14 cellular contexts compared by ENCODE assay signal in genomic region chr10:7457478-7458316, GRCh38. TPM values are rescaled to one million over a fixed set of nuclear protein-coding genes. Genes with fewer than 3 reads are reported as not detected.
DNase-seq lines count a peak whose midpoint lies in the region; ATAC-seq and TF ChIP-seq lines count a peak whose summit lies in the region.
"Had no signal": no experiment of that assay in that cellular context is flagged by ENCODE, and none has a peak within 500 bp of the region (broad histone marks: within the 10 kb centered on the region; RNA-seq: fewer than 3 reads in every experiment).

No MANE protein-coding gene starts in this region.

- H3K36me3 ChIP-seq in SU-DHL-6 (ENCODE audit: low read length) (no peaks in the 10 kb centered on the region), tibial nerve (no peaks in the 10 kb centered on the region)

- no peak for TF ChIP-seq POLR2A in tibial nerve (IDR thresholded peaks at IDR 0.05)

- ATAC-seq in GM21367 (IDR thresholded peaks at IDR 0.05; ENCODE audit: unreplicated experiment): peak; percentile 78
- peak; percentile 85 for ATAC-seq in HG03095 (IDR thresholded peaks at IDR 0.05; ENCODE audit: unreplicated experiment)
- ATAC-seq: K562, PC-3 had no signal

- H3K27me3 Mint-ChIP-seq in T-helper 2 cell treated with Interferon-gamma antibody and Interleukin-4, amounts not matched to agents 5 μg/mL and 100 μg/mL, for 36 hours (ENCODE audit: low read depth): peaks cover 14% of the 10 kb centered on the region

- H4K20me1 ChIP-seq in SU-DHL-6 (ENCODE audit: low read depth, low read length): no peaks in the 10 kb centered on the region

- H3K27me3 ChIP-seq in SU-DHL-6 (ENCODE audit: low read length) (no peaks in the 10 kb centered on the region), tibial nerve (no peaks in the 10 kb centered on the region)

- peak overlapping the region; percentile 11 for H3K4me2 ChIP-seq in SU-DHL-6 (ENCODE audit: low read depth, low read length, poor library complexity, severe bottlenecking)

- H2AFZ ChIP-seq in SU-DHL-6 (ENCODE audit: low read depth, low read length, severe bottlenecking): no peak overlapping the region

- no peaks in the 10 kb centered on the region for H3K4me1 Mint-ChIP-seq in T-helper 2 cell treated with Interferon-gamma antibody and Interleukin-4, amounts not matched to agents 5 μg/mL and 100 μg/mL, for 36 hours (ENCODE audit: low read depth)
- H3K4me1 Mint-ChIP-seq: CD4-positive, CD25-positive, alpha-beta regulatory T cell had no signal

- TF ChIP-seq CTCF in GM12865 (IDR thresholded peaks at IDR 0.05; ENCODE audit: insufficient read depth, low read depth, low read length, missing control alignments): no peak
- no peak for TF ChIP-seq CTCF in SU-DHL-6 (IDR thresholded peaks at IDR 0.05; ENCODE audit: insufficient read depth, low read length, poor library complexity, severe bottlenecking)
- TF ChIP-seq CTCF in tibial nerve (IDR thresholded peaks at IDR 0.05): no peak

- no peak overlapping the region for H3K27ac Mint-ChIP-seq in T-helper 2 cell treated with Interferon-gamma antibody and Interleukin-4, amounts not matched to agents 5 μg/mL and 100 μg/mL, for 36 hours
- H3K27ac Mint-ChIP-seq: CD4-positive, CD25-positive, alpha-beta regulatory T cell had no signal

- no peak overlapping the region for H3K9ac ChIP-seq in SU-DHL-6 (ENCODE audit: low read length)

- peak; percentile 84 for DNase-seq in GM12865 (ENCODE audit: low read depth)
- no peak for DNase-seq in tibial nerve (ENCODE audit: low spot score in 2 of 2)
- no peak for DNase-seq in T-helper 2 cell treated with Interferon-gamma antibody and Interleukin-4, amounts not matched to agents 5 μg/mL and 100 μg/mL, for 36 hours (ENCODE audit: low spot score)
- no peak for DNase-seq in NCI-H345 treated with DMSO at 0.1 percent for 48 hours (lab: John Stamatoyannopoulos, UW; ENCODE audit: unreplicated experiment)
- DNase-seq in superior temporal gyrus (ENCODE audit: extremely low spot score): no peak
- DNase-seq: activated CD4-positive, CD25-positive, alpha-beta regulatory T cell treated with anti-CD3 and anti-CD28 coated beads, Interleukin-2, amount 50 U/mL, for 72 hours; activated naive CD4-positive, alpha-beta T cell treated with anti-CD3 and anti-CD28 coated beads, Interleukin-2, amount 50 U/mL, for 16 hours; CD4-positive, CD25-positive, alpha-beta regulatory T cell; kidney glomerular epithelial cell; PC-3 had no signal

- no peaks in the 10 kb centered on the region for H3K9me2 ChIP-seq in SU-DHL-6 (replicated peaks; ENCODE audit: insufficient read depth, low read length)

- WGBS in tibial nerve, 2 donors: 83 to 89% methylated on average over 14 of the region's 14 CpGs

- no peaks in the 10 kb centered on the region for H3K36me3 Mint-ChIP-seq in T-helper 2 cell treated with Interferon-gamma antibody and Interleukin-4, amounts not matched to agents 5 μg/mL and 100 μg/mL, for 36 hours (ENCODE audit: low read depth)
- H3K36me3 Mint-ChIP-seq: CD4-positive, CD25-positive, alpha-beta regulatory T cell had no signal

- H3F3A ChIP-seq in SU-DHL-6 (ENCODE audit: insufficient read depth): no peaks in the 10 kb centered on the region

- H3K4me3 ChIP-seq in GM12865 (ENCODE audit: low read depth, low read length) (no peak overlapping the region), SU-DHL-6 (ENCODE audit: insufficient read depth, low read length, poor library complexity, severe bottlenecking) (no peak overlapping the region), tibial nerve (no peak overlapping the region)
- H3K4me3 ChIP-seq: K562 had no signal

- TF ChIP-seq EP300 in tibial nerve (IDR thresholded peaks at IDR 0.05): no peak

- no peaks in the 10 kb centered on the region for H3K4me1 ChIP-seq in tibial nerve

- H3K4me3 Mint-ChIP-seq in T-helper 2 cell treated with Interferon-gamma antibody and Interleukin-4, amounts not matched to agents 5 μg/mL and 100 μg/mL, for 36 hours: no peak overlapping the region
- H3K4me3 Mint-ChIP-seq: CD4-positive, CD25-positive, alpha-beta regulatory T cell had no signal

- no peaks in the 10 kb centered on the region for H3K9me3 ChIP-seq in SU-DHL-6 (ENCODE audit: insufficient read depth, low read length)
- H3K9me3 ChIP-seq in tibial nerve: no peaks in the 10 kb centered on the region

- no peaks in the 10 kb centered on the region for H3K79me2 ChIP-seq in SU-DHL-6 (ENCODE audit: insufficient read depth, low read length)

- peaks cover 7% of the 10 kb centered on the region for H3K9me3 Mint-ChIP-seq in T-helper 2 cell treated with Interferon-gamma antibody and Interleukin-4, amounts not matched to agents 5 μg/mL and 100 μg/mL, for 36 hours

- H3K27ac ChIP-seq in SU-DHL-6 (ENCODE audit: low read depth, low read length) (no peak overlapping the region), tibial nerve (no peak overlapping the region)

RNA-seq across cellular contexts. Expression of gene SFMBT2, which starts 46.9 kb away (rescaled TPM):
- total RNA-seq in tibial nerve: 10 to 100 TPM; 10.2 to 24.0 (median 15.4) TPM
